In genomic region chr15:62472616-62473299, GRCh38 we compare ENCODE assay signal across 14 cellular contexts.
DNase-seq lines count a peak whose midpoint lies in the region; ATAC-seq and TF ChIP-seq lines count a peak whose summit lies in the region.
"Had no signal": no experiment of that assay in that cellular context is flagged by ENCODE, and none has a peak within 500 bp of the region (broad histone marks: within the 10 kb centered on the region; RNA-seq: fewer than 3 reads in every experiment).

No MANE protein-coding gene starts in this region.

- DNase-seq in Calu3 (peak; percentile 46), LoVo (ENCODE audit: low spot score) (peak; percentile 27), fibroblast of lung (ENCODE audit: low read depth in 2 of 2) (no peak), progenitor cell of endocrine pancreas (ENCODE audit: low spot score, unreplicated experiment) (no peak)
- no peak for DNase-seq in activated T-cell treated with anti-CD3 and anti-CD28 coated beads, Interleukin-2, amount 50 U/mL, for 4 hours
- DNase-seq in NK-92 treated with Interleukin-12 subunit alpha and Interleukin-12 subunit beta, amount 100 ng/mL, for 24 hours (lab: John Stamatoyannopoulos, UW) = no peak
- DNase-seq: activated CD4-positive, alpha-beta memory T cell treated with anti-CD3 and anti-CD28 coated beads for 36 hours; lower lobe of right lung; NCI-H1694 treated with DMSO at 0.1 percent for 48 hours had no signal

- no peaks in the 10 kb centered on the region for H3K9me3 Mint-ChIP-seq in Calu3 (ENCODE audit: low read depth, unreplicated experiment)
- no peaks in the 10 kb centered on the region for H3K9me3 Mint-ChIP-seq in progenitor cell of endocrine pancreas (ENCODE audit: low read depth)
- no peaks in the 10 kb centered on the region for H3K9me3 Mint-ChIP-seq in activated T-cell treated with anti-CD3 and anti-CD28 coated beads, Interleukin-2, amount 50 U/mL, for 4 hours
- H3K9me3 Mint-ChIP-seq: activated CD4-positive, alpha-beta memory T cell treated with anti-CD3 and anti-CD28 coated beads for 36 hours had no signal

- no peak overlapping the region for H2AFZ ChIP-seq in fibroblast of lung (ENCODE audit: low read length)

- intact Hi-C loops in Calu3 (cut with micrococcal nuclease; ENCODE audit: unreplicated experiment) = no loop called here

- peak overlapping the region; percentile 8 for H3K4me2 ChIP-seq in fibroblast of lung (ENCODE audit: extremely low read depth, insufficient read depth, low read length)

- TF ChIP-seq CTCF in Calu3 (IDR thresholded peaks at IDR 0.05; ENCODE audit: unreplicated experiment) (no peak), fibroblast of lung (conservative IDR thresholded peaks at IDR 0.05 in 1 of 2, IDR thresholded peaks at IDR 0.05 in 1 of 2; ENCODE audit: low read depth in 1 of 2, low read length in 2 of 2) (no peak), progenitor cell of endocrine pancreas (IDR thresholded peaks at IDR 0.05; ENCODE audit: unreplicated experiment) (no peak)

- peaks cover 18% of the 10 kb centered on the region for H3K4me1 ChIP-seq in fibroblast of lung (ENCODE audit: control insufficient read depth, extremely low read depth, insufficient read depth, low read length)

- no peaks in the 10 kb centered on the region for H3K27me3 ChIP-seq in fibroblast of lung (ENCODE audit: control insufficient read depth, insufficient read depth, low read length)
- H3K27me3 ChIP-seq: esophagus muscularis mucosa, SJSA1 had no signal

- CTCF ChIA-PET in Calu3 (lab: Charles Lee) = no interaction called here

- H3K36me3 Mint-ChIP-seq in Calu3 (ENCODE audit: insufficient read depth, unreplicated experiment) = no peaks in the 10 kb centered on the region
- H3K36me3 Mint-ChIP-seq in progenitor cell of endocrine pancreas (ENCODE audit: insufficient read depth) = no peaks in the 10 kb centered on the region
- H3K36me3 Mint-ChIP-seq in activated T-cell treated with anti-CD3 and anti-CD28 coated beads, Interleukin-2, amount 50 U/mL, for 4 hours (ENCODE audit: insufficient read depth) = no peaks in the 10 kb centered on the region
- H3K36me3 Mint-ChIP-seq: activated CD4-positive, alpha-beta memory T cell treated with anti-CD3 and anti-CD28 coated beads for 36 hours; CD14-positive monocyte had no signal

- H3K9ac ChIP-seq in fibroblast of lung (ENCODE audit: insufficient read depth, low read length) = no peak overlapping the region

- H3K27ac ChIP-seq in fibroblast of lung (ENCODE audit: insufficient read depth, low read length) = no peak overlapping the region
- H3K27ac ChIP-seq: lower lobe of right lung, SJSA1 had no signal

- H3K4me1 Mint-ChIP-seq in Calu3 (ENCODE audit: low read depth, unreplicated experiment) = peaks cover 14% of the 10 kb centered on the region
- H3K4me1 Mint-ChIP-seq in progenitor cell of endocrine pancreas (ENCODE audit: low read depth) = peaks cover 4% of the 10 kb centered on the region
- H3K4me1 Mint-ChIP-seq in activated T-cell treated with anti-CD3 and anti-CD28 coated beads, Interleukin-2, amount 50 U/mL, for 4 hours (ENCODE audit: low read depth) = no peaks in the 10 kb centered on the region
- H3K4me1 Mint-ChIP-seq: CD14-positive monocyte had no signal

- H3K27ac Mint-ChIP-seq in Calu3 (ENCODE audit: unreplicated experiment) (no peak overlapping the region), progenitor cell of endocrine pancreas (peak overlapping the region; percentile 29)
- H3K27ac Mint-ChIP-seq: activated CD4-positive, alpha-beta memory T cell treated with anti-CD3 and anti-CD28 coated beads for 36 hours; CD14-positive monocyte had no signal

- no peaks in the 10 kb centered on the region for H3K36me3 ChIP-seq in fibroblast of lung (ENCODE audit: control insufficient read depth, insufficient read depth, low read length)
- H3K36me3 ChIP-seq: esophagus muscularis mucosa, lower lobe of right lung, SJSA1 had no signal

- H3K9me3 ChIP-seq in fibroblast of lung (ENCODE audit: control insufficient read depth, insufficient read depth, low read depth, low read length) = no peaks in the 10 kb centered on the region
- H3K9me3 ChIP-seq: esophagus muscularis mucosa, lower lobe of right lung, SJSA1 had no signal

- H3K79me2 ChIP-seq in fibroblast of lung (ENCODE audit: control insufficient read depth, insufficient read depth, low read length) = no peaks in the 10 kb centered on the region

- no peak overlapping the region for H3K4me3 ChIP-seq in fibroblast of lung (replicated peaks in 1 of 4; ENCODE audit: control extremely low read depth in 1 of 4, insufficient read depth in 1 of 4, low read depth in 3 of 4, low read length in 4 of 4)
- H3K4me3 ChIP-seq: esophagus muscularis mucosa, lower lobe of right lung, SJSA1 had no signal

- H3K27me3 Mint-ChIP-seq in Calu3 (ENCODE audit: unreplicated experiment) = peaks cover 7% of the 10 kb centered on the region
- no peaks in the 10 kb centered on the region for H3K27me3 Mint-ChIP-seq in progenitor cell of endocrine pancreas
- H3K27me3 Mint-ChIP-seq in activated T-cell treated with anti-CD3 and anti-CD28 coated beads, Interleukin-2, amount 50 U/mL, for 4 hours (ENCODE audit: low read depth) = no peaks in the 10 kb centered on the region
- H3K27me3 Mint-ChIP-seq: activated CD4-positive, alpha-beta memory T cell treated with anti-CD3 and anti-CD28 coated beads for 36 hours had no signal

- no TSS peak for BruUV-seq in Calu3 (replicated peaks; lab: Mats Ljungman, UMichigan)

- ATAC-seq in GM21515 (IDR thresholded peaks at IDR 0.05; ENCODE audit: unreplicated experiment) (no peak), GM21737 (IDR thresholded peaks at IDR 0.05; ENCODE audit: unreplicated experiment) (no peak)
- ATAC-seq in activated T-cell treated with anti-CD3 and anti-CD28 coated beads, Interleukin-2, amount 50 U/mL, for 4 hours = no peak

- H3K4me3 Mint-ChIP-seq in Calu3 (ENCODE audit: low read depth, unreplicated experiment) = no peak overlapping the region
- H3K4me3 Mint-ChIP-seq in progenitor cell of endocrine pancreas (ENCODE audit: low read depth) = no peak overlapping the region
- H3K4me3 Mint-ChIP-seq in activated T-cell treated with anti-CD3 and anti-CD28 coated beads, Interleukin-2, amount 50 U/mL, for 4 hours = no peak overlapping the region
- H3K4me3 Mint-ChIP-seq: activated CD4-positive, alpha-beta memory T cell treated with anti-CD3 and anti-CD28 coated beads for 36 hours; CD14-positive monocyte had no signal

- H4K20me1 ChIP-seq in fibroblast of lung (ENCODE audit: control insufficient read depth, extremely low read depth, insufficient read depth, low read length) = no peaks in the 10 kb centered on the region

Comparison
In these comparisons a context has a peak if more than half of its experiments do, and no peak if none do; other contexts are left out.
1. DNase-seq: peak in Calu3 (single experiment) and LoVo (single experiment); none in fibroblast of lung (0 of 2), progenitor cell of endocrine pancreas (single experiment), activated T-cell treated with anti-CD3 and anti-CD28 coated beads, Interleukin-2, amount 50 U/mL, for 4 hours (single experiment) and NK-92 treated with Interleukin-12 subunit alpha and Interleukin-12 subunit beta, amount 100 ng/mL, for 24 hours (single experiment).